1 cellular context compared by ENCODE assay signal in the genomic region with DNA sequence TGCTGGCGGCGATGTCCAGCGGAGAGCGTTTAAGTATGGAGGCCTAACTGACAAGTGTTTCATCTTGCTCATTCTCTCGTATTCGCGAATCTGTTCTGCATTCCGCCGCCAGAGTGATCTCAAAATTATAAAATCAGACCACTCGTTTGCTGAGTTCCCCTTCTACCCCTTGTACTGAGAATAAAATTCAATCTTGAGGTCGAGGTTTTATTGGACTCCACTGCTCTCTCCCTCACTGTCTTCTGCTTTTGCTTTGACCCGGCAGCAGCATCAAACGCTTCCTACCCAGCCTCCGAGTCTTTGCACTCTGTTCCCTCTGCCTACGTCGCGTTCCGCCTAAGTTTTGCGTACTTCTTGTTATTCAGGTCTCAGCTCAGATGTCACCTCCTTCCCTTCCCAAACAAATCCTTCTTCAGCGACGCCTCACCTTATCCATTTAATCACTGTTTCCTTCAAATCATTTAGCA.
TF ChIP-seq lines count a peak whose summit lies in the region.

No MANE protein-coding gene starts in this region.

TF ChIP-seq in K562, 482 proteins besides CTCF, POLR2A, EP300 and RAD21 (continued from another document and continues in another):
- TF ChIP-seq SNAPC5 (CRISPR knock-in tag; IDR thresholded peaks at IDR 0.05) (no peak), MEIS2 (IDR thresholded peaks at IDR 0.05; ENCODE audit: partially characterized antibody) (no peak), CBX1 (IDR thresholded peaks at IDR 0.05; ENCODE audit: low read depth) (no peak), ETV1 (tag; conservative IDR thresholded peaks at IDR 0.05; ENCODE audit: low read depth) (no peak), SMAD2 (IDR thresholded peaks at IDR 0.05; ENCODE audit: low read depth, low read length) (no peak), NCOA1 (IDR thresholded peaks at IDR 0.05; ENCODE audit: low read depth) (no peak), HEY1 (CRISPR knock-in tag; IDR thresholded peaks at IDR 0.05; ENCODE audit: borderline replicate concordance) (no peak), ZNF133 (CRISPR knock-in tag; IDR thresholded peaks at IDR 0.05) (no peak), RBFOX2 (IDR thresholded peaks at IDR 0.05; ENCODE audit: low read depth, low read length) (no peak), HLTF (IDR thresholded peaks at IDR 0.05) (0 out of 2 replicates have a peak, but pooled peaks have one; percentile 10), RUNX1 (IDR thresholded peaks at IDR 0.05; ENCODE audit: low read depth) (no peak), ZNF253 (CRISPR knock-in tag; conservative IDR thresholded peaks at IDR 0.05) (no peak), ZNF717 (CRISPR knock-in tag; IDR thresholded peaks at IDR 0.05) (no peak), GATA2 (CRISPR knock-in tag; IDR thresholded peaks at IDR 0.05) (peak; percentile 13; the same call in 1 of the 2 replicates), RREB1 (CRISPR knock-in tag; IDR thresholded peaks at IDR 0.05) (no peak), ZBTB11 (CRISPR knock-in tag; IDR thresholded peaks at IDR 0.05) (no peak), ZNF830 (CRISPR knock-in tag; IDR thresholded peaks at IDR 0.05) (no peak), ZNF282 (CRISPR knock-in tag; IDR thresholded peaks at IDR 0.05) (no peak), PHB2 (IDR thresholded peaks at IDR 0.05; ENCODE audit: low read depth) (0 out of 2 replicates have a peak, but pooled peaks have one; percentile 16), ATF6 (CRISPR knock-in tag; IDR thresholded peaks at IDR 0.05) (0 out of 2 replicates have a peak, but pooled peaks have one; percentile 75), JUNB (CRISPR knock-in tag; conservative IDR thresholded peaks at IDR 0.05) (no peak), RBBP5 (IDR thresholded peaks at IDR 0.05; ENCODE audit: borderline replicate concordance, insufficient read depth, low read length, poor library complexity, severe bottlenecking) (peak; percentile 33), ZC3H11A (IDR thresholded peaks at IDR 0.05; ENCODE audit: low read depth, low read length) (no peak), HES1 (IDR thresholded peaks at IDR 0.05; ENCODE audit: low read depth) (no peak), ZNF77 (CRISPR knock-in tag; IDR thresholded peaks at IDR 0.05) (no peak), EWSR1 (IDR thresholded peaks at IDR 0.05; ENCODE audit: borderline replicate concordance, low read depth, partially characterized antibody) (no peak)
- TF ChIP-seq, protein P1, sequence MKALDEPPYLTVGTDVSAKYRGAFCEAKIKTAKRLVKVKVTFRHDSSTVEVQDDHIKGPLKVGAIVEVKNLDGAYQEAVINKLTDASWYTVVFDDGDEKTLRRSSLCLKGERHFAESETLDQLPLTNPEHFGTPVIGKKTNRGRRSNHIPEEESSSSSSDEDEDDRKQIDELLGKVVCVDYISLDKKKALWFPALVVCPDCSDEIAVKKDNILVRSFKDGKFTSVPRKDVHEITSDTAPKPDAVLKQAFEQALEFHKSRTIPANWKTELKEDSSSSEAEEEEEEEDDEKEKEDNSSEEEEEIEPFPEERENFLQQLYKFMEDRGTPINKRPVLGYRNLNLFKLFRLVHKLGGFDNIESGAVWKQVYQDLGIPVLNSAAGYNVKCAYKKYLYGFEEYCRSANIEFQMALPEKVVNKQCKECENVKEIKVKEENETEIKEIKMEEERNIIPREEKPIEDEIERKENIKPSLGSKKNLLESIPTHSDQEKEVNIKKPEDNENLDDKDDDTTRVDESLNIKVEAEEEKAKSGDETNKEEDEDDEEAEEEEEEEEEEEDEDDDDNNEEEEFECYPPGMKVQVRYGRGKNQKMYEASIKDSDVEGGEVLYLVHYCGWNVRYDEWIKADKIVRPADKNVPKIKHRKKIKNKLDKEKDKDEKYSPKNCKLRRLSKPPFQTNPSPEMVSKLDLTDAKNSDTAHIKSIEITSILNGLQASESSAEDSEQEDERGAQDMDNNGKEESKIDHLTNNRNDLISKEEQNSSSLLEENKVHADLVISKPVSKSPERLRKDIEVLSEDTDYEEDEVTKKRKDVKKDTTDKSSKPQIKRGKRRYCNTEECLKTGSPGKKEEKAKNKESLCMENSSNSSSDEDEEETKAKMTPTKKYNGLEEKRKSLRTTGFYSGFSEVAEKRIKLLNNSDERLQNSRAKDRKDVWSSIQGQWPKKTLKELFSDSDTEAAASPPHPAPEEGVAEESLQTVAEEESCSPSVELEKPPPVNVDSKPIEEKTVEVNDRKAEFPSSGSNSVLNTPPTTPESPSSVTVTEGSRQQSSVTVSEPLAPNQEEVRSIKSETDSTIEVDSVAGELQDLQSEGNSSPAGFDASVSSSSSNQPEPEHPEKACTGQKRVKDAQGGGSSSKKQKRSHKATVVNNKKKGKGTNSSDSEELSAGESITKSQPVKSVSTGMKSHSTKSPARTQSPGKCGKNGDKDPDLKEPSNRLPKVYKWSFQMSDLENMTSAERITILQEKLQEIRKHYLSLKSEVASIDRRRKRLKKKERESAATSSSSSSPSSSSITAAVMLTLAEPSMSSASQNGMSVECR (CRISPR knock-in tag; IDR thresholded peaks at IDR 0.05), result peak; percentile 57; the same call in 1 of the 2 replicates
- TF ChIP-seq, protein P2, sequence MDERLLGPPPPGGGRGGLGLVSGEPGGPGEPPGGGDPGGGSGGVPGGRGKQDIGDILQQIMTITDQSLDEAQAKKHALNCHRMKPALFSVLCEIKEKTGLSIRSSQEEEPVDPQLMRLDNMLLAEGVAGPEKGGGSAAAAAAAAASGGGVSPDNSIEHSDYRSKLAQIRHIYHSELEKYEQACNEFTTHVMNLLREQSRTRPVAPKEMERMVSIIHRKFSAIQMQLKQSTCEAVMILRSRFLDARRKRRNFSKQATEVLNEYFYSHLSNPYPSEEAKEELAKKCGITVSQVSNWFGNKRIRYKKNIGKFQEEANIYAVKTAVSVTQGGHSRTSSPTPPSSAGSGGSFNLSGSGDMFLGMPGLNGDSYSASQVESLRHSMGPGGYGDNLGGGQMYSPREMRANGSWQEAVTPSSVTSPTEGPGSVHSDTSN (CRISPR knock-in tag; IDR thresholded peaks at IDR 0.05; ENCODE audit: low read depth), result no peak
- TF ChIP-seq, protein P2 (tag; conservative IDR thresholded peaks at IDR 0.05; ENCODE audit: low read depth), result no peak
- TF ChIP-seq, protein P3, sequence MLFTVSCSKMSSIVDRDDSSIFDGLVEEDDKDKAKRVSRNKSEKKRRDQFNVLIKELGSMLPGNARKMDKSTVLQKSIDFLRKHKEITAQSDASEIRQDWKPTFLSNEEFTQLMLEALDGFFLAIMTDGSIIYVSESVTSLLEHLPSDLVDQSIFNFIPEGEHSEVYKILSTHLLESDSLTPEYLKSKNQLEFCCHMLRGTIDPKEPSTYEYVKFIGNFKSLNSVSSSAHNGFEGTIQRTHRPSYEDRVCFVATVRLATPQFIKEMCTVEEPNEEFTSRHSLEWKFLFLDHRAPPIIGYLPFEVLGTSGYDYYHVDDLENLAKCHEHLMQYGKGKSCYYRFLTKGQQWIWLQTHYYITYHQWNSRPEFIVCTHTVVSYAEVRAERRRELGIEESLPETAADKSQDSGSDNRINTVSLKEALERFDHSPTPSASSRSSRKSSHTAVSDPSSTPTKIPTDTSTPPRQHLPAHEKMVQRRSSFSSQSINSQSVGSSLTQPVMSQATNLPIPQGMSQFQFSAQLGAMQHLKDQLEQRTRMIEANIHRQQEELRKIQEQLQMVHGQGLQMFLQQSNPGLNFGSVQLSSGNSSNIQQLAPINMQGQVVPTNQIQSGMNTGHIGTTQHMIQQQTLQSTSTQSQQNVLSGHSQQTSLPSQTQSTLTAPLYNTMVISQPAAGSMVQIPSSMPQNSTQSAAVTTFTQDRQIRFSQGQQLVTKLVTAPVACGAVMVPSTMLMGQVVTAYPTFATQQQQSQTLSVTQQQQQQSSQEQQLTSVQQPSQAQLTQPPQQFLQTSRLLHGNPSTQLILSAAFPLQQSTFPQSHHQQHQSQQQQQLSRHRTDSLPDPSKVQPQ (CRISPR knock-in tag; IDR thresholded peaks at IDR 0.05; ENCODE audit: borderline replicate concordance), result no peak
